In genomic region chr11:86257446-86257845, GRCh38 we compare ENCODE assay signal across 18 cellular contexts.
"Had no signal": no experiment of that assay in that cellular context is flagged by ENCODE, and none has a peak within 500 bp of the region (broad histone marks: within the 10 kb centered on the region; RNA-seq: fewer than 3 reads in every experiment).

No MANE protein-coding gene starts in this region.

- H3K27ac ChIP-seq: cardiac muscle cell, esophagus squamous epithelium, heart right ventricle, left lung, sigmoid colon, tibial nerve had no signal

- H3K9me3 ChIP-seq: esophagus squamous epithelium, heart right ventricle, left lung, sigmoid colon, tibial nerve had no signal

- H3K9me3 Mint-ChIP-seq: activated CD4-positive, alpha-beta T cell treated with anti-CD3 and anti-CD28 coated beads, Interleukin-2, amount 10 ng/mL, durations not matched to agents 7 days and 5 days; activated naive CD4-positive, alpha-beta T cell treated with anti-CD3 and anti-CD28 coated beads, Interleukin-2, amount 50 U/mL, for 72 hours; effector memory CD8-positive, alpha-beta T cell; nephron progenitor cell had no signal

- DNase-seq: activated CD4-positive, alpha-beta T cell treated with anti-CD3 and anti-CD28 coated beads, Interleukin-2, amount 10 ng/mL, durations not matched to agents 7 days and 5 days; activated effector memory CD4-positive, alpha-beta T cell treated with Interleukin-2 at 50 U/mL for 16 hours; activated T-cell treated with anti-CD3 and anti-CD28 coated beads for 4 hours; amniotic stem cell; effector memory CD8-positive, alpha-beta T cell; esophagus squamous epithelium; heart right ventricle; left lung; midbrain; nephron progenitor cell; nucleus accumbens; posterior cingulate gyrus; sigmoid colon; stimulated activated CD4-positive, alpha-beta T cell treated with anti-CD3 and anti-CD28 coated beads, Interleukin-4, amount 100 ng/mL, for 24 hours; stimulated activated naive CD4-positive, alpha-beta T cell had no signal

- H3K4me1 Mint-ChIP-seq: nephron progenitor cell had no signal

- H3K4me3 ChIP-seq: cardiac muscle cell, esophagus squamous epithelium, heart right ventricle, left lung, sigmoid colon, tibial nerve had no signal

- H3K27me3 Mint-ChIP-seq: activated CD4-positive, alpha-beta T cell treated with anti-CD3 and anti-CD28 coated beads, Interleukin-2, amount 10 ng/mL, durations not matched to agents 7 days and 5 days; effector memory CD8-positive, alpha-beta T cell had no signal

- H3K4me1 ChIP-seq: esophagus squamous epithelium, heart right ventricle, left lung, tibial nerve had no signal

- H3K27ac Mint-ChIP-seq: activated CD4-positive, alpha-beta T cell treated with anti-CD3 and anti-CD28 coated beads, Interleukin-2, amount 10 ng/mL, durations not matched to agents 7 days and 5 days had no signal

- H3K4me3 Mint-ChIP-seq: activated CD4-positive, alpha-beta T cell treated with anti-CD3 and anti-CD28 coated beads, Interleukin-2, amount 10 ng/mL, durations not matched to agents 7 days and 5 days; effector memory CD8-positive, alpha-beta T cell; nephron progenitor cell had no signal

- ATAC-seq: activated naive CD4-positive, alpha-beta T cell treated with anti-CD3 and anti-CD28 coated beads, Interleukin-2, amount 50 U/mL, for 72 hours; effector memory CD8-positive, alpha-beta T cell; heart right ventricle; left lung had no signal
